ENCODE assay signal across 8 cellular contexts in the genomic region with DNA sequence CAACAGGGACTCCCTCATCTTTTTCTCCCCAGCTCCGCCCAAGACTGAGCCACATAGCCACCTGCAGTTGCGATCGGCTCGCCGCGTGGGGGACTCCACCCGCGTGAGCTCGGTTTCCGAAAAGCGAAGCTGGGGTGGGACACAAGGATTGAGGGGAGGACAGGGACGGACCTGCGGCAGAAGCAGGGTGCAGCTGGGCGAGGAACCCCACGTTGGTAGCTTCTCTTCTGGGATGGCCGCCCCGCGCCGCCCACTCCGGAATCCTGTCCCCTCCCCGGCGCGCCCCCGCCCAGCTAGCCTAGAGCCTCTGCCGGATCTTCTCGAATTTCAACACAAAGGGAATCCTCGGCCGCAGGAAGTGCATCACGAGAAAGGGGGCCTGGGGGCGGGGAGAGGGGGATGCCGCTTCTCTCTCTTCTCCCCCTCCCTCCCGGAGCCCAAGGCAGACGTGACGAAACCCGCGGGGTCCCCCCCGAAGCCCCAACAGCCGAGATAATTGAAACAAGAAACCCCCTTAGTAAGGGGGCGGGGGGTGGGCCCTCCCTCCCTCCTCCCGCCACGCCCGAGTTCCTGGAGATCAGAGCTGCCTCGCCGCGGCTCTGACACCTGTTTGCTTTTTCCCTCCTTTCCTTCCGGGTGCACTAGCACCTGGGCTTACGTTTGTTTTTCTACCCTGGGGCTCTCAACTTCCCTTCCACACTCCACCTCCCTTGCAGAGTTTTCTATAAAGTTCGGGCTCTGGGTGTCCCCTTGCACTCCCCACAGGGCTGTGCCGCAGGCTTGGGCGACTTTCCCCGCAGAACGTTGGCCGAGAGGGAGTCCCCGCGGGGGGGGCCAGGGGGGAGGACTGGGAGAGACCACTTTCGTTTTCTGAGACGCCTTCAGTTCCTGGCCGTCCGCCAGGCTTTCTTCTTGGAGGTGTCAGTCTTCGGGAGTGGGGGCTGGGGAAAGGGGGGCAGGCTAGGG. TPM values are rescaled to one million over a fixed set of nuclear protein-coding genes. Genes with fewer than 3 reads are reported as not detected.
DNase-seq lines count a peak whose midpoint lies in the region; ATAC-seq and TF ChIP-seq lines count a peak whose summit lies in the region.

No MANE protein-coding gene starts in this region.

- CTCF ChIA-PET in A673 (lab: Charles Lee) = interaction anchor here (0.7 kb wide), 1 partner anchor 79 kb away, joined by 3 read pairs; no protein-coding TSS in a partner anchor

- H3K36me3 ChIP-seq in A673 (ENCODE audit: insufficient read depth, low read length, poor library complexity, severe bottlenecking) = no peaks in the 10 kb centered on the region

- peaks cover 5% of the 10 kb centered on the region for H3K4me1 ChIP-seq in A673 (ENCODE audit: insufficient read depth, low read length, poor library complexity, severe bottlenecking)

- peak; percentile 86 for DNase-seq in A673 (ENCODE audit: low spot score)
- peak; percentile 59 for DNase-seq in NCI-H2196 treated with DMSO at 0.1 percent for 48 hours (lab: John Stamatoyannopoulos, UW; ENCODE audit: unreplicated experiment)
- peak; percentile 36 for DNase-seq in activated CD4-positive, alpha-beta T cell treated with anti-CD3 and anti-CD28 coated beads for 1 hour
- peak; percentile 47 for DNase-seq in choroid plexus epithelial cell (ENCODE audit: low read depth)
- peak; percentile 70 for DNase-seq in kidney tubule cell (ENCODE audit: low spot score)
- peak; percentile 19 to 36 for DNase-seq in stimulated activated CD4-positive, alpha-beta T cell treated with anti-CD3 and anti-CD28 coated beads, Interleukin-15, amount 100 ng/mL, for 1 hour (ENCODE audit: low read depth in 1 of 2, low spot score in 1 of 2)

- ATAC-seq in GM18868 (IDR thresholded peaks at IDR 0.05; ENCODE audit: unreplicated experiment) (peak; percentile 80), HG03103 (IDR thresholded peaks at IDR 0.05; ENCODE audit: low read depth, unreplicated experiment) (peak; percentile 81)

- BruUV-seq in A673 (replicated peaks; lab: Mats Ljungman, UMichigan) = no TSS peak

- peak; percentile 53 for TF ChIP-seq CTCF in A673 (conservative IDR thresholded peaks at IDR 0.05; ENCODE audit: low read depth, low read length)
- peak; percentile 52 for TF ChIP-seq CTCF in choroid plexus epithelial cell (conservative IDR thresholded peaks at IDR 0.05; ENCODE audit: low read depth, low read length)

- H3K4me3 ChIP-seq in A673 (ENCODE audit: low read depth, low read length, poor library complexity, severe bottlenecking) (peak overlapping the region; percentile 50), choroid plexus epithelial cell (ENCODE audit: low read depth, low read length) (peak overlapping the region; percentile 60)

- no peak overlapping the region for H3K27ac ChIP-seq in A673 (ENCODE audit: low read depth, low read length, poor library complexity, severe bottlenecking)

- POLR2A ChIA-PET in A673 (lab: Charles Lee; ENCODE audit: low non-redundant PET) = interaction anchor here (0.6 kb wide), 1 partner anchor 1075 kb away, joined by 4 read pairs; no protein-coding TSS in a partner anchor

- H3K27me3 ChIP-seq in A673 (replicated peaks; ENCODE audit: insufficient read depth, low read depth, low read length, poor library complexity) = peaks cover 15% of the 10 kb centered on the region

- intact Hi-C loops in A673 (cut with micrococcal nuclease; ENCODE audit: unreplicated experiment) = no loop called here

- no peaks in the 10 kb centered on the region for H3K9me3 ChIP-seq in A673 (ENCODE audit: low read depth, low read length, poor library complexity, severe bottlenecking)

RNA-seq across cellular contexts. Expression of gene KCNH8, which starts 1.3 kb away (rescaled TPM):
- total RNA-seq in A673 (2021) = not detected in 2 replicates

Comparison
In these comparisons a context has a peak if more than half of its experiments do, and no peak if none do; other contexts are left out.
1. DNase-seq: peak in every context shown above with its lines; median percentile 86 in A673; 70 in kidney tubule cell; 59 in NCI-H2196 treated with DMSO at 0.1 percent for 48 hours; 47 in choroid plexus epithelial cell; 36 in activated CD4-positive, alpha-beta T cell treated with anti-CD3 and anti-CD28 coated beads for 1 hour; 28 in stimulated activated CD4-positive, alpha-beta T cell treated with anti-CD3 and anti-CD28 coated beads, Interleukin-15, amount 100 ng/mL, for 1 hour.